10 cellular contexts compared by ENCODE assay signal in genomic region chr12:93128332-93128707, GRCh38.
DNase-seq lines count a peak whose midpoint lies in the region; ATAC-seq and TF ChIP-seq lines count a peak whose summit lies in the region.
"Had no signal": no experiment of that assay in that cellular context is flagged by ENCODE, and none has a peak within 500 bp of the region (broad histone marks: within the 10 kb centered on the region; RNA-seq: fewer than 3 reads in every experiment).

No MANE protein-coding gene starts in this region.

- peak overlapping the region; percentile 74 for H3K27ac Mint-ChIP-seq in type B pancreatic cell
- H3K27ac Mint-ChIP-seq: activated naive CD4-positive, alpha-beta T cell treated with anti-CD3 and anti-CD28 coated beads, Interleukin-2, amount 50 U/mL, for 24 hours had no signal

- 78 to 86% methylated on average over 6 of the region's 6 CpGs for WGBS in body of pancreas, 2 donors

- H3K9me3 Mint-ChIP-seq in type B pancreatic cell, result no peaks in the 10 kb centered on the region
- H3K9me3 Mint-ChIP-seq: activated naive CD4-positive, alpha-beta T cell treated with anti-CD3 and anti-CD28 coated beads, Interleukin-2, amount 50 U/mL, for 24 hours had no signal

- TF ChIP-seq CTCF in body of pancreas (IDR thresholded peaks at IDR 0.05) (no peak), lower lobe of right lung (IDR thresholded peaks at IDR 0.05) (no peak), type B pancreatic cell (conservative IDR thresholded peaks at IDR 0.05) (no peak)

- H3K4me1 ChIP-seq in body of pancreas (peaks cover 25% of the 10 kb centered on the region), lower lobe of right lung (peaks cover 17% of the 10 kb centered on the region)

- H3K36me3 Mint-ChIP-seq in type B pancreatic cell, result no peaks in the 10 kb centered on the region
- H3K36me3 Mint-ChIP-seq: activated naive CD4-positive, alpha-beta T cell treated with anti-CD3 and anti-CD28 coated beads, Interleukin-2, amount 50 U/mL, for 24 hours had no signal

- intact Hi-C loops in body of pancreas (cut with DNase I) (no loop called here), lower lobe of right lung (cut with DNase I) (no loop called here)

- TF ChIP-seq POLR2A in body of pancreas (IDR thresholded peaks at IDR 0.05), result no peak

- H3K36me3 ChIP-seq in body of pancreas (replicated peaks in 1 of 2; ENCODE audit: insufficient read depth in 1 of 2, low read depth in 2 of 2) (no peaks in the 10 kb centered on the region), lower lobe of right lung (no peaks in the 10 kb centered on the region)

- H3K27me3 ChIP-seq in body of pancreas (no peaks in the 10 kb centered on the region), lower lobe of right lung (ENCODE audit: low read depth) (no peaks in the 10 kb centered on the region)

- H3K4me3 Mint-ChIP-seq in type B pancreatic cell, result no peak overlapping the region
- H3K4me3 Mint-ChIP-seq: activated naive CD4-positive, alpha-beta T cell treated with anti-CD3 and anti-CD28 coated beads, Interleukin-2, amount 50 U/mL, for 24 hours had no signal

- H3K27ac ChIP-seq in body of pancreas (peak overlapping the region; percentile 42 to 79 (median 60)), lower lobe of right lung (peak overlapping the region; percentile 71)
- H3K27ac ChIP-seq: 22Rv1 had no signal

- peak; percentile 7 for ATAC-seq in body of pancreas
- peak; percentile 76 to 86 for ATAC-seq in lower lobe of right lung
- no peak for ATAC-seq in GM19397 (IDR thresholded peaks at IDR 0.05; ENCODE audit: unreplicated experiment)
- ATAC-seq in HG03135 (IDR thresholded peaks at IDR 0.05; ENCODE audit: unreplicated experiment), result no peak

- H3K9me3 ChIP-seq in body of pancreas, result no peaks in the 10 kb centered on the region
- H3K9me3 ChIP-seq in lower lobe of right lung, result no peaks in the 10 kb centered on the region

- H3K4me1 Mint-ChIP-seq in type B pancreatic cell (ENCODE audit: unreplicated experiment), result peaks cover 23% of the 10 kb centered on the region
- H3K4me1 Mint-ChIP-seq: activated naive CD4-positive, alpha-beta T cell treated with anti-CD3 and anti-CD28 coated beads, Interleukin-2, amount 50 U/mL, for 24 hours had no signal

- no peaks in the 10 kb centered on the region for H3K27me3 Mint-ChIP-seq in type B pancreatic cell

- DNase-seq in NCI-H1417 (lab: John Stamatoyannopoulos, UW) (peak; percentile 33 to 84 (median 70)), NCI-H1417 treated with DMSO at 0.1 percent for 48 hours (lab: John Stamatoyannopoulos, UW) (no peak), body of pancreas (peak in 2 of 4 donors; percentile 5 to 16), lower lobe of right lung (peak; percentile 63), type B pancreatic cell (ENCODE audit: extremely low spot score, unreplicated experiment) (no peak), amygdala (lab: John Stamatoyannopoulos, UW) (no peak)

- no peak overlapping the region for H3K4me3 ChIP-seq in body of pancreas
- no peak overlapping the region for H3K4me3 ChIP-seq in lower lobe of right lung

Comparison
In these comparisons a context has a peak if more than half of its experiments do, and no peak if none do; other contexts are left out.
1. DNase-seq: peak in NCI-H1417 (3 of 3) and lower lobe of right lung (single experiment); none in NCI-H1417 treated with DMSO at 0.1 percent for 48 hours (single experiment), type B pancreatic cell (single experiment) and amygdala (0 of 56).
2. ATAC-seq: peak in body of pancreas (single experiment) and lower lobe of right lung (2 of 2); none in GM19397 (single experiment) and HG03135 (single experiment).